In genomic region chr5:3226171-3226570, GRCh38 we compare ENCODE assay signal across 17 cellular contexts.
A peak's percentile ranks its signal among the peaks of the same experiment; 100 is the strongest.
DNase-seq lines count a peak whose midpoint lies in the region; ATAC-seq and TF ChIP-seq lines count a peak whose summit lies in the region.
"Had no signal": no experiment of that assay in that cellular context is flagged by ENCODE, and none has a peak within 500 bp of the region (broad histone marks: within the 10 kb centered on the region; RNA-seq: fewer than 3 reads in every experiment).

No MANE protein-coding gene starts in this region.

- H3K9me3 Mint-ChIP-seq in H9 = no peaks in the 10 kb centered on the region

- H3K56ac ChIP-seq in H9 (ENCODE audit: insufficient read length, low read depth, low read length) = no peak overlapping the region

- no peaks in the 10 kb centered on the region for H3K79me1 ChIP-seq in H9 (ENCODE audit: insufficient read depth, low read depth, low read length, poor library complexity, severe bottlenecking)

- H3K4me1 ChIP-seq in H9 (ENCODE audit: insufficient read depth, low read length) = no peaks in the 10 kb centered on the region
- H3K4me1 ChIP-seq: neural progenitor cell had no signal

- TF ChIP-seq CTCF in H9 (conservative IDR thresholded peaks at IDR 0.05) = no peak

- no peak overlapping the region for H2BK15ac ChIP-seq in H9 (ENCODE audit: low read depth, low read length)

- H3K18ac ChIP-seq in H9 (ENCODE audit: insufficient read length, low read depth, low read length) = no peak overlapping the region

- no peak overlapping the region for H4K5ac ChIP-seq in H9 (ENCODE audit: insufficient read length, low read depth, low read length)

- no peak overlapping the region for H2BK120ac ChIP-seq in H9 (ENCODE audit: low read depth, low read length, poor library complexity, severe bottlenecking)

- peaks cover 7% of the 10 kb centered on the region for H3K27me3 Mint-ChIP-seq in H9 (ENCODE audit: low read depth)
- H3K27me3 Mint-ChIP-seq: activated CD4-positive, alpha-beta T cell treated with anti-CD3 and anti-CD28 coated beads for 36 hours; activated naive CD8-positive, alpha-beta T cell; T-cell had no signal

- H3K14ac ChIP-seq in H9 (ENCODE audit: insufficient read depth, low read length) = no peak overlapping the region

- WGBS in H9 (ENCODE audit: extremely low coverage, insufficient read length, low lambda C conversion rate) = no CpG with 5 or more reads among the region's 8 CpGs

- no peaks in the 10 kb centered on the region for H3K27me3 ChIP-seq in H9 (ENCODE audit: insufficient read depth, low read length)
- H3K27me3 ChIP-seq: neural progenitor cell had no signal

- H3T11ph ChIP-seq in H9 (ENCODE audit: low read length) = no peak overlapping the region

- H4K20me1 ChIP-seq in H9 (ENCODE audit: control insufficient read depth, insufficient read depth, insufficient read length) = no peaks in the 10 kb centered on the region

- no peak overlapping the region; a peak in 1 of 7 replicates for H3K27ac Mint-ChIP-seq in H9
- H3K27ac Mint-ChIP-seq: activated CD4-positive, alpha-beta T cell treated with anti-CD3 and anti-CD28 coated beads for 36 hours; activated naive CD8-positive, alpha-beta T cell; neural progenitor cell; T-cell had no signal

- no peak for ATAC-seq in HG02571 (IDR thresholded peaks at IDR 0.05; ENCODE audit: unreplicated experiment)
- ATAC-seq: activated CD4-positive, alpha-beta T cell treated with anti-CD3 and anti-CD28 coated beads for 36 hours; T-cell had no signal

- H3K36me3 Mint-ChIP-seq in H9 (ENCODE audit: insufficient read depth in 1 of 3, low read depth in 3 of 3) = no peaks in the 10 kb centered on the region; a peak in 2 of 7 replicates
- H3K36me3 Mint-ChIP-seq: activated naive CD8-positive, alpha-beta T cell; neural progenitor cell; T-cell had no signal

- no peak overlapping the region for H3K4me2 ChIP-seq in H9 (ENCODE audit: insufficient read depth, insufficient read length, low read length)
- H3K4me2 ChIP-seq: neural progenitor cell had no signal

- no peak overlapping the region for H2AFZ ChIP-seq in H9 (ENCODE audit: low read length)
- H2AFZ ChIP-seq: neural progenitor cell had no signal

- H2AK5ac ChIP-seq in H9 (ENCODE audit: insufficient read length, low read length) = no peak overlapping the region

- H3K27ac ChIP-seq in H9 (ENCODE audit: insufficient read length, low read depth, low read length) = no peak overlapping the region
- H3K27ac ChIP-seq: neural progenitor cell had no signal

- no peak overlapping the region for H2BK20ac ChIP-seq in H9 (ENCODE audit: low read depth, low read length, poor library complexity, severe bottlenecking)

- H4K91ac ChIP-seq in H9 (ENCODE audit: insufficient read length, low read depth, low read length) = no peak overlapping the region

- H3K9ac ChIP-seq in H9 (ENCODE audit: extremely low read depth, insufficient read length, low read length) = no peak overlapping the region
- H3K9ac ChIP-seq: neural progenitor cell had no signal

- in situ Hi-C loops in G401 (cut with HindIII; ENCODE audit: low sequenced_read_pairs) = no loop called here

- H3K79me2 ChIP-seq in H9 (ENCODE audit: insufficient read depth, low read length) = no peaks in the 10 kb centered on the region

- no peak overlapping the region for H3K23ac ChIP-seq in H9 (ENCODE audit: insufficient read length, low read depth, low read length)

- H3K4me1 Mint-ChIP-seq in H9 = peaks cover 14 to 18% of the 10 kb centered on the region in 2 experiments
- H3K4me1 Mint-ChIP-seq: activated CD4-positive, alpha-beta T cell treated with anti-CD3 and anti-CD28 coated beads for 36 hours; T-cell had no signal

- H3K23me2 ChIP-seq in H9 (ENCODE audit: insufficient read length, low read depth, low read length, poor library complexity, severe bottlenecking) = no peaks in the 10 kb centered on the region

- H4K8ac ChIP-seq in H9 (replicated peaks; ENCODE audit: insufficient read length, low read depth, low read length) = no peak overlapping the region

- no peak overlapping the region for H2BK5ac ChIP-seq in H9 (ENCODE audit: insufficient read length, low read length)

- peak; percentile 4 for DNase-seq in G401 (ENCODE audit: low spot score)
- DNase-seq in NCI-H524 treated with DMSO at 0.1 percent for 48 hours (lab: John Stamatoyannopoulos, UW) = peak; percentile 17
- peak; percentile 85 for DNase-seq in globus pallidus (ENCODE audit: low spot score)
- peak; percentile 24 for DNase-seq in occipital lobe (lab: John Stamatoyannopoulos, UW)
- DNase-seq in NCI-H146 treated with DMSO at 0.1 percent for 48 hours (lab: John Stamatoyannopoulos, UW; ENCODE audit: unreplicated experiment) = no peak
- DNase-seq in SK-N-DZ (ENCODE audit: low spot score) = no peak
- no peak for DNase-seq in H9
- DNase-seq: activated CD4-positive, alpha-beta T cell treated with anti-CD3 and anti-CD28 coated beads for 36 hours; DMS 273 treated with DMSO at 0.1 percent for 48 hours; MM.1S; NCI-H187 treated with DMSO at 0.1 percent for 48 hours; NCI-H69; stimulated activated CD4-positive, alpha-beta T cell treated with anti-CD3 and anti-CD28 coated beads, Interleukin-12 subunit alpha, Interleukin-12 subunit beta, amount 100 ng/mL, for 4 hours; T-cell had no signal

- no peak overlapping the region for H3K4me3 Mint-ChIP-seq in H9
- H3K4me3 Mint-ChIP-seq: activated CD4-positive, alpha-beta T cell treated with anti-CD3 and anti-CD28 coated beads for 36 hours; activated naive CD8-positive, alpha-beta T cell; neural progenitor cell; T-cell had no signal

- no peaks in the 10 kb centered on the region for H3K9me3 ChIP-seq in H9 (ENCODE audit: control insufficient read depth, low read depth, low read length)

- no peak overlapping the region for H3K4ac ChIP-seq in H9 (ENCODE audit: low read depth, low read length)

- no peak overlapping the region for H2BK12ac ChIP-seq in H9 (ENCODE audit: insufficient read length, low read depth, low read length)

Comparison
In these comparisons a context has a peak if more than half of its experiments do, and no peak if none do; other contexts are left out.
1. DNase-seq: peak in G401 (single experiment), NCI-H524 treated with DMSO at 0.1 percent for 48 hours (single experiment), globus pallidus (single experiment) and occipital lobe (single experiment); none in NCI-H146 treated with DMSO at 0.1 percent for 48 hours (single experiment), SK-N-DZ (single experiment) and H9 (single experiment).